12 cellular contexts compared by ENCODE assay signal in the genomic region with DNA sequence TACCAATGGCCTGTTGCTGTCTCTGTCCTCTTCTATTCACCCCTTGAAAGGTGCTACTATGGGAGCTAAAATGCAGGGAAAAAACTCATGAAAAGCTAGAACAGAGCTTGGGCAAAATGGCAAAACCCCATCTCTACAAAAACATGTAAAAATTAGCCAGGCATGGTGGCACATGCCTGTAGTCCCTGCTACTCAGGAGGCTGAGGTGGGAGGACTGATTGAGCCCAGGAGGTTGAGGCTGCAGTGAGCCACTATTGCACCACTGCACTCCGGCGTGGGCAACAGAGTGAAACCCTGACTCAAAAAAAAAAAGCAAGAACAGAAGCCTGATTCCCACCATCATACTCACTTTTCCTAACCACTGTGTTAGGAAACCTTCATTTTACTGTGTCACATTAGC. TPM values are rescaled to one million over a fixed set of nuclear protein-coding genes. Genes with fewer than 3 reads are reported as not detected.
A peak's percentile ranks its signal among the peaks of the same experiment; 100 is the strongest.
DNase-seq lines count a peak whose midpoint lies in the region; ATAC-seq and TF ChIP-seq lines count a peak whose summit lies in the region.
"Had no signal": no experiment of that assay in that cellular context is flagged by ENCODE, and none has a peak within 500 bp of the region (broad histone marks: within the 10 kb centered on the region; RNA-seq: fewer than 3 reads in every experiment).

No MANE protein-coding gene starts in this region.

- no peaks in the 10 kb centered on the region for H3K36me3 Mint-ChIP-seq in MCF 10A (ENCODE audit: insufficient read depth, unreplicated experiment)

- H3K27me3 Mint-ChIP-seq in MCF 10A (ENCODE audit: insufficient read depth, unreplicated experiment) = no peaks in the 10 kb centered on the region
- H3K27me3 Mint-ChIP-seq: naive thymus-derived CD4-positive, alpha-beta T cell had no signal

- H3K27ac ChIP-seq in breast epithelium (no peak overlapping the region), dorsolateral prefrontal cortex (peak overlapping the region in 30 of 59 donors; percentile 0 to 76 (median 37)), muscle layer of duodenum (ENCODE audit: low read length) (peak overlapping the region; percentile 59), tibial artery (peak overlapping the region; percentile 18 to 36)

- CTCF ChIA-PET in MCF 10A (lab: Yijun Ruan, JAX) = interaction anchor here (0.6 to 2.0 kb wide), 5 partner anchors 20 to 849 kb away, joined by 3 to 9 read pairs (median 3); no protein-coding TSS in a partner anchor

- H3K36me3 ChIP-seq in breast epithelium (no peaks in the 10 kb centered on the region), muscle layer of duodenum (ENCODE audit: control insufficient read depth in 1 of 2, insufficient read depth in 2 of 2, low read length in 2 of 2) (no peaks in the 10 kb centered on the region), tibial artery (no peaks in the 10 kb centered on the region)
- H3K36me3 ChIP-seq: thyroid gland had no signal

- H3K27me3 ChIP-seq in breast epithelium = no peaks in the 10 kb centered on the region
- H3K27me3 ChIP-seq in dorsolateral prefrontal cortex = no peaks in the 10 kb centered on the region
- no peaks in the 10 kb centered on the region for H3K27me3 ChIP-seq in muscle layer of duodenum (ENCODE audit: low read depth, low read length)
- no peaks in the 10 kb centered on the region for H3K27me3 ChIP-seq in tibial artery
- H3K27me3 ChIP-seq: thyroid gland had no signal

- peaks cover 40% of the 10 kb centered on the region for H3K4me1 Mint-ChIP-seq in MCF 10A (ENCODE audit: insufficient read depth, unreplicated experiment)

- no peaks in the 10 kb centered on the region for H3K9me3 Mint-ChIP-seq in MCF 10A (ENCODE audit: unreplicated experiment)
- H3K9me3 Mint-ChIP-seq: naive thymus-derived CD4-positive, alpha-beta T cell had no signal

- TF ChIP-seq CTCF in MCF 10A (IDR thresholded peaks at IDR 0.05; ENCODE audit: unreplicated experiment) (no peak), breast epithelium (IDR thresholded peaks at IDR 0.05) (no peak), dorsolateral prefrontal cortex (IDR thresholded peaks at IDR 0.05 in 54 of 56, conservative IDR thresholded peaks at IDR 0.05 in 2 of 56; ENCODE audit: low read depth in 1 of 56, partially characterized antibody in 56 of 56) (no peak), tibial artery (IDR thresholded peaks at IDR 0.05) (no peak)

- intact Hi-C loops in MCF 10A (cut with micrococcal nuclease) (loop anchor here (10.0 kb wide), 1 partner anchor 70 kb away; no protein-coding TSS in a partner anchor), breast epithelium (cut with DNase I; ENCODE audit: low total_unique reads) (no loop called here), dorsolateral prefrontal cortex (cut with DNase I) (no loop called here), tibial artery (cut with DNase I; ENCODE audit: low total_unique reads) (no loop called here)

- H3K9me3 ChIP-seq in breast epithelium (no peaks in the 10 kb centered on the region), muscle layer of duodenum (ENCODE audit: control insufficient read depth in 1 of 2, low read length in 2 of 2) (no peaks in the 10 kb centered on the region), tibial artery (no peaks in the 10 kb centered on the region)
- H3K9me3 ChIP-seq: thyroid gland had no signal

- no peak for TF ChIP-seq POLR2A in breast epithelium (IDR thresholded peaks at IDR 0.05)

- H3K4me3 Mint-ChIP-seq in MCF 10A (ENCODE audit: unreplicated experiment) = no peak overlapping the region
- H3K4me3 Mint-ChIP-seq: naive thymus-derived CD4-positive, alpha-beta T cell had no signal

- H3K4me3 ChIP-seq in breast epithelium = no peak overlapping the region
- H3K4me3 ChIP-seq in dorsolateral prefrontal cortex = peak overlapping the region in 3 of 59 donors; percentile 4 to 16 (median 9)
- H3K4me3 ChIP-seq in muscle layer of duodenum (ENCODE audit: low read depth in 1 of 2, low read length in 2 of 2) = no peak overlapping the region
- H3K4me3 ChIP-seq in tibial artery = no peak overlapping the region
- H3K4me3 ChIP-seq: thyroid gland had no signal

- H3K27ac Mint-ChIP-seq in MCF 10A (ENCODE audit: low read depth, unreplicated experiment) = peak overlapping the region; percentile 63

- POLR2A ChIA-PET in MCF 10A (lab: Yijun Ruan, JAX) = interaction anchor here (3.2 kb wide), 1 partner anchor 75 kb away, joined by 14 read pairs; no protein-coding TSS in a partner anchor

- H3K4me1 ChIP-seq in breast epithelium (peaks cover 0 to 5% of the 10 kb centered on the region in 2 donors), muscle layer of duodenum (ENCODE audit: control insufficient read depth in 1 of 2, insufficient read depth in 2 of 2, low read length in 2 of 2) (peaks cover 41 to 72% of the 10 kb centered on the region in 2 donors), tibial artery (peaks cover 0 to 96% (median 57%) of the 10 kb centered on the region in 4 donors)

- ATAC-seq in GM19035 (IDR thresholded peaks at IDR 0.05; ENCODE audit: unreplicated experiment) = no peak
- ATAC-seq: naive thymus-derived CD4-positive, alpha-beta T cell had no signal

- no peak for DNase-seq in MCF 10A (ENCODE audit: unreplicated experiment)
- DNase-seq in breast epithelium (ENCODE audit: low spot score in 2 of 2) = no peak
- no peak for DNase-seq in dorsolateral prefrontal cortex
- DNase-seq in tibial artery = no peak
- no peak for DNase-seq in NCI-H1105 treated with DMSO at 0.1 percent for 48 hours (lab: John Stamatoyannopoulos, UW)
- DNase-seq in COLO829 (ENCODE audit: low spot score) = no peak
- DNase-seq: activated CD4-positive, CD25-positive, alpha-beta regulatory T cell; amniotic stem cell; naive thymus-derived CD4-positive, alpha-beta T cell had no signal

- BruUV-seq in MCF 10A (replicated peaks; lab: Mats Ljungman, UMichigan) = no TSS peak

RNA-seq across cellular contexts. Expression of a gene that starts 1.9 kb away (rescaled TPM):
- total RNA-seq in MCF 10A (2022) (217 and 260 TPM in 2 replicates), breast epithelium (100 to 1,000 TPM in 1 of 3 donors, 10 to 100 TPM in 2; 72.0 to 167 (median 99.0) TPM), dorsolateral prefrontal cortex (100 to 1,000 TPM; 325 to 757 (median 413) TPM)

Comparison
In these comparisons a context has a peak if more than half of its experiments do, and no peak if none do; other contexts are left out.
1. H3K27ac ChIP-seq: peak in dorsolateral prefrontal cortex (30 of 59), muscle layer of duodenum (single experiment) and tibial artery (2 of 2); none in breast epithelium (0 of 2).